8 cellular contexts compared by ENCODE assay signal in genomic region chr18:48950536-48951447, GRCh38. TPM values are rescaled to one million over a fixed set of nuclear protein-coding genes. Genes with fewer than 3 reads are reported as not detected.
DNase-seq lines count a peak whose midpoint lies in the region; ATAC-seq and TF ChIP-seq lines count a peak whose summit lies in the region.

A gene with protein sequence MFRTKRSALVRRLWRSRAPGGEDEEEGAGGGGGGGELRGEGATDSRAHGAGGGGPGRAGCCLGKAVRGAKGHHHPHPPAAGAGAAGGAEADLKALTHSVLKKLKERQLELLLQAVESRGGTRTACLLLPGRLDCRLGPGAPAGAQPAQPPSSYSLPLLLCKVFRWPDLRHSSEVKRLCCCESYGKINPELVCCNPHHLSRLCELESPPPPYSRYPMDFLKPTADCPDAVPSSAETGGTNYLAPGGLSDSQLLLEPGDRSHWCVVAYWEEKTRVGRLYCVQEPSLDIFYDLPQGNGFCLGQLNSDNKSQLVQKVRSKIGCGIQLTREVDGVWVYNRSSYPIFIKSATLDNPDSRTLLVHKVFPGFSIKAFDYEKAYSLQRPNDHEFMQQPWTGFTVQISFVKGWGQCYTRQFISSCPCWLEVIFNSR (minus strand): TSS chr18:48950965. CDS start chr18:48950424, 541 bp downstream.

- no peaks in the 10 kb centered on the region for H3K9me3 ChIP-seq in neuronal stem cell (replicated peaks in 1 of 2; ENCODE audit: control insufficient read depth in 2 of 2, insufficient read depth in 1 of 2, low read depth in 1 of 2, low read length in 2 of 2)

- CTCF ChIA-PET in activated naive CD4-positive, alpha-beta T cell treated with anti-CD3 and anti-CD28 coated beads, Interleukin-2, amount 10 ng/mL, durations not matched to agents 7 days and 5 days (lab: Charles Lee) = interaction anchor here (1.1 kb wide), 1 partner anchor 178 kb away, joined by 4 read pairs; no protein-coding TSS in a partner anchor

- H3K36me3 Mint-ChIP-seq in activated naive CD4-positive, alpha-beta T cell treated with anti-CD3 and anti-CD28 coated beads, Interleukin-2, amount 10 ng/mL, durations not matched to agents 7 days and 5 days = peaks cover 35% of the 10 kb centered on the region

- no peak within 1 kb of the TSS for H4K91ac ChIP-seq in neuronal stem cell (ENCODE audit: low read depth, low read length, poor library complexity)

- no peak for ATAC-seq in GM18520 (IDR thresholded peaks at IDR 0.05; ENCODE audit: unreplicated experiment)

- no CpG with 5 or more reads among the region's 71 CpGs for WGBS in neuronal stem cell (ENCODE audit: extremely low coverage in 2 of 2, insufficient read length in 2 of 2, insufficient replicate concordance in 1 of 2), 2 donors

- no peaks in the 10 kb centered on the region for H3K36me3 ChIP-seq in neuronal stem cell (replicated peaks in 1 of 2; ENCODE audit: control insufficient read depth in 2 of 2, insufficient read depth in 2 of 2, low read length in 2 of 2)

- peak within 1 kb of the TSS; percentile 91 for H2BK5ac ChIP-seq in neuronal stem cell (ENCODE audit: low read length)

- H2BK15ac ChIP-seq in neuronal stem cell (ENCODE audit: low read length) = peak within 1 kb of the TSS; percentile 97

- peak within 1 kb of the TSS; percentile 98 for H3K14ac ChIP-seq in neuronal stem cell (ENCODE audit: low read length)

- peaks cover 46% of the 10 kb centered on the region for H3K4me1 Mint-ChIP-seq in activated naive CD4-positive, alpha-beta T cell treated with anti-CD3 and anti-CD28 coated beads, Interleukin-2, amount 10 ng/mL, durations not matched to agents 7 days and 5 days

- no peak within 1 kb of the TSS for H4K8ac ChIP-seq in neuronal stem cell (ENCODE audit: low read depth, low read length)

- peaks cover 0 to 42% (median 18%) of the 10 kb centered on the region in 3 experiments for H3K27me3 ChIP-seq in neuronal stem cell (ENCODE audit: control insufficient read depth in 3 of 3, insufficient read depth in 3 of 3, low read depth in 1 of 3, low read length in 3 of 3)

- H2AK5ac ChIP-seq in neuronal stem cell (ENCODE audit: low read depth, low read length) = no peak within 1 kb of the TSS

- H3K4me1 ChIP-seq in neuronal stem cell (ENCODE audit: control insufficient read depth in 2 of 2, insufficient read depth in 1 of 2, low read depth in 1 of 2, low read length in 2 of 2) = peaks cover 21 to 30% of the 10 kb centered on the region in 2 donors

- H2BK120ac ChIP-seq in neuronal stem cell (ENCODE audit: low read depth, low read length) = no peak within 1 kb of the TSS

- H3K4me3 Mint-ChIP-seq in activated naive CD4-positive, alpha-beta T cell treated with anti-CD3 and anti-CD28 coated beads, Interleukin-2, amount 10 ng/mL, durations not matched to agents 7 days and 5 days = peak within 1 kb of the TSS; percentile 92

- intact Hi-C loops in T-helper 2 cell treated with Interferon-gamma antibody and Interleukin-4, amounts not matched to agents 100 ng/mL and 5 ng/mL, for 36 hours (cut with micrococcal nuclease) = loop anchor here (5.0 kb wide), 3 partner anchors 277 to 1927 kb away; partner anchors contain the start of genes C18orf32 and ME2

- H3K9ac ChIP-seq in neuronal stem cell (ENCODE audit: low read depth, low read length, poor library complexity) = peak within 1 kb of the TSS; percentile 96

- peak within 1 kb of the TSS; percentile 98 for H3K23ac ChIP-seq in neuronal stem cell (ENCODE audit: low read depth, low read length, poor library complexity)

- peak within 1 kb of the TSS; percentile 92 for H2BK12ac ChIP-seq in neuronal stem cell (ENCODE audit: low read length)

- TF ChIP-seq CTCF in fibroblast of pulmonary artery (IDR thresholded peaks at IDR 0.05; ENCODE audit: low read length, missing control alignments) = no peak

- H3K27ac Mint-ChIP-seq in activated naive CD4-positive, alpha-beta T cell treated with anti-CD3 and anti-CD28 coated beads, Interleukin-2, amount 10 ng/mL, durations not matched to agents 7 days and 5 days = peak within 1 kb of the TSS; percentile 83

- H3K18ac ChIP-seq in neuronal stem cell (ENCODE audit: low read length) = peak within 1 kb of the TSS; percentile 98

- no peaks in the 10 kb centered on the region for H3K9me3 Mint-ChIP-seq in activated naive CD4-positive, alpha-beta T cell treated with anti-CD3 and anti-CD28 coated beads, Interleukin-2, amount 10 ng/mL, durations not matched to agents 7 days and 5 days

- H3K4me3 ChIP-seq in fibroblast of pulmonary artery (replicated peaks; ENCODE audit: low read depth, low read length) = peak within 1 kb of the TSS; percentile 96
- H3K4me3 ChIP-seq in neuronal stem cell (ENCODE audit: low read length in 2 of 2) = peak within 1 kb of the TSS; percentile 66 to 84

- peak within 1 kb of the TSS; percentile 90 for H3K27ac ChIP-seq in neuronal stem cell (replicated peaks; ENCODE audit: low read length)

- peaks cover 2% of the 10 kb centered on the region for H3K79me1 ChIP-seq in neuronal stem cell (ENCODE audit: low read depth, low read length)

- no peak for DNase-seq in activated naive CD4-positive, alpha-beta T cell treated with anti-CD3 and anti-CD28 coated beads, Interleukin-2, amount 10 ng/mL, durations not matched to agents 7 days and 5 days
- DNase-seq in activated naive CD4-positive, alpha-beta T cell treated with Interleukin-2 at 50 U/mL for 16 hours = no peak
- DNase-seq in fibroblast of pulmonary artery (ENCODE audit: low read depth) = peak; percentile 41
- DNase-seq in neuronal stem cell (ENCODE audit: low spot score) = no peak
- no peak for DNase-seq in HPDE6-E6E7 (ENCODE audit: extremely low spot score)
- no peak for DNase-seq in NCI-H128 (lab: John Stamatoyannopoulos, UW; ENCODE audit: unreplicated experiment)

- H2AFZ ChIP-seq in neuronal stem cell (ENCODE audit: low read length) = peak within 1 kb of the TSS; percentile 85

- peak within 1 kb of the TSS; percentile 90 for H3K4me2 ChIP-seq in neuronal stem cell (ENCODE audit: insufficient read depth, low read length, poor library complexity, severe bottlenecking)

- H3K4ac ChIP-seq in neuronal stem cell (ENCODE audit: low read length) = no peak within 1 kb of the TSS

- H3K27me3 Mint-ChIP-seq in activated naive CD4-positive, alpha-beta T cell treated with anti-CD3 and anti-CD28 coated beads, Interleukin-2, amount 10 ng/mL, durations not matched to agents 7 days and 5 days = peaks cover 61% of the 10 kb centered on the region

RNA-seq across cellular contexts. Expression of the gene that starts here (rescaled TPM):
- total RNA-seq in T-helper 2 cell treated with Interferon-gamma antibody and Interleukin-4, amounts not matched to agents 100 ng/mL and 5 ng/mL, for 36 hours = 17.7 and 19.0 TPM in 2 replicates
- 0.57 TPM for polyA plus RNA-seq in neuronal stem cell (2013, experiment 1 of 2)
- 0.79 TPM for polyA plus RNA-seq in neuronal stem cell (2013, experiment 2 of 2)
